In the genomic region with DNA sequence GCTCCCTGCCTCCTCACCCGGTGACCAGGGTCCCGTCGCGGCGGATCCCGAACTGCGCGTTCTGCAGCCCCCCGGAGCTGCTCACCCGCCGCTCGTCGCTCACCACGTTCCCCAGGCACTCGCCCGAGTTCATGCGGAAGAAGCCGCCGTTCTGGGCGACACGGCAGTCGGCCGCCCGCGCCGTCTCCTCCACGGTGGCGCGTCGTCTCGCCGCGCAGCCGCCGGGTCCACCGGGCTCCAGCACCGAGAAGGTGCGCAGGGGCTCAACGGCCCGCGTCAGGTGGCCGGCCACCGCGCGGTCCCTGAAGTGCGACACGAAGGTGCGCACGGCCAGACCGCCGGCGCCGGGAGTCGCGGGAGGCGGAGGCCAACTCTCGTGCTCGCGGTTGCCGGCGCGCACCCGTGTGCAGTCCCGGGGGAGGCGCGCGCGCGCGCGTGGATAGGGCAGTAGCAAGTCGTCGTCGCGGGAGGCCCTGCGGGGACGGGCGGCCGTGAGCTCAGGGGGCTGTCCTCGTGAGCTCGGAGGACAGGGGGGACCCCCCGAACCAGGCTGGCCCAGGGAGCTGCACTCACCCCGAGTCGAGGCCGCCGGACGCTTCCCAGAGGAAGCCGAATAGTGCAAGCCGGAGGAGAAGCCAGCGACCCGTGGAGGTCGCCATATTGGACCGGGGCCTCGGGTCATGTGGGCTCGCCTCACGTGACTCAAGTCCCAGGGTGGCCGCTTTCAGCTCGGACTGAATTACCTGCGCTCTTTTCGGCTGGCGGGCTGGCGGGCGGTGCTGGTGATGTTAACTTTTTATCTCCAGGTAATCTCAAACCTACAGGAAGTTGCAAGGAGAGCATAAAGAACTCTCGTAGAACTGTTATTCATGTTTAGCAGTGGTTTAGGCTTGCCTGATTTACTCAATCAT, we compare ENCODE assay signal across 8 cellular contexts. TPM values are rescaled to one million over a fixed set of nuclear protein-coding genes. Genes with fewer than 3 reads are reported as not detected.
DNase-seq lines count a peak whose midpoint lies in the region; ATAC-seq and TF ChIP-seq lines count a peak whose summit lies in the region.

A gene with protein sequence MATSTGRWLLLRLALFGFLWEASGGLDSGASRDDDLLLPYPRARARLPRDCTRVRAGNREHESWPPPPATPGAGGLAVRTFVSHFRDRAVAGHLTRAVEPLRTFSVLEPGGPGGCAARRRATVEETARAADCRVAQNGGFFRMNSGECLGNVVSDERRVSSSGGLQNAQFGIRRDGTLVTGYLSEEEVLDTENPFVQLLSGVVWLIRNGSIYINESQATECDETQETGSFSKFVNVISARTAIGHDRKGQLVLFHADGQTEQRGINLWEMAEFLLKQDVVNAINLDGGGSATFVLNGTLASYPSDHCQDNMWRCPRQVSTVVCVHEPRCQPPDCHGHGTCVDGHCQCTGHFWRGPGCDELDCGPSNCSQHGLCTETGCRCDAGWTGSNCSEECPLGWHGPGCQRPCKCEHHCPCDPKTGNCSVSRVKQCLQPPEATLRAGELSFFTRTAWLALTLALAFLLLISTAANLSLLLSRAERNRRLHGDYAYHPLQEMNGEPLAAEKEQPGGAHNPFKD (minus strand): TSS at position 680 of the 911 bp plus-strand sequence. CDS start 21 bp downstream, at position 659.

- H3K4me3 Mint-ChIP-seq in activated T-helper 1 cell treated with anti-CD3 and anti-CD28 coated beads, Interleukin-12 subunit alpha, Interleukin-12 subunit beta, Interleukin-2, Interleukin-4 antibody, amounts not matched to agents 30 ng/mL and 10 ng/mL and 1 ng/mL, durations not matched to agents 14 hours and 24 hours and 36 hours = peak within 1 kb of the TSS; percentile 85
- H3K4me3 Mint-ChIP-seq in naive B cell = peak within 1 kb of the TSS; percentile 72 to 94 (median 92)

- peak; percentile 89 for ATAC-seq in GM21529 (IDR thresholded peaks at IDR 0.05; ENCODE audit: unreplicated experiment)
- ATAC-seq in naive B cell (ENCODE audit: low read depth in 2 of 2) = peak; percentile 92

- H3K27me3 Mint-ChIP-seq in activated T-helper 1 cell treated with anti-CD3 and anti-CD28 coated beads, Interleukin-12 subunit alpha, Interleukin-12 subunit beta, Interleukin-2, Interleukin-4 antibody, amounts not matched to agents 30 ng/mL and 10 ng/mL and 1 ng/mL, durations not matched to agents 14 hours and 24 hours and 36 hours (ENCODE audit: insufficient read depth) = no peaks in the 10 kb centered on the region
- no peaks in the 10 kb centered on the region for H3K27me3 Mint-ChIP-seq in naive B cell

- TF ChIP-seq EP300 in Ishikawa (IDR thresholded peaks at IDR 0.05; ENCODE audit: borderline replicate concordance) = peak; percentile 50; the same call in 1 of the 2 replicates

- DNase-seq in DMS153 treated with DMSO at 0.1 percent for 48 hours (lab: John Stamatoyannopoulos, UW; ENCODE audit: unreplicated experiment) = peak; percentile 67
- DNase-seq in RKO (ENCODE audit: low spot score) = peak; percentile 85
- peak; percentile 78 for DNase-seq in activated T-helper 1 cell treated with anti-CD3 and anti-CD28 coated beads, Interleukin-12 subunit alpha, Interleukin-12 subunit beta, Interleukin-2, Interleukin-4 antibody, amounts not matched to agents 30 ng/mL and 10 ng/mL and 1 ng/mL, durations not matched to agents 14 hours and 24 hours and 36 hours (ENCODE audit: low spot score)
- peak; percentile 81 for DNase-seq in fibroblast of gingiva (ENCODE audit: low read depth)
- DNase-seq in naive B cell = peak; percentile 83
- DNase-seq in stimulated activated CD8-positive, alpha-beta memory T cell treated with anti-CD3 and anti-CD28 coated beads, Interleukin-7, amount 100 ng/mL, for 48 hours (ENCODE audit: extremely low read depth in 1 of 2, low read depth in 1 of 2) = peak; percentile 59 to 71

- TF ChIP-seq RAD21 in Ishikawa (IDR thresholded peaks at IDR 0.05; ENCODE audit: low read depth) = no peak

- no peaks in the 10 kb centered on the region for H3K9me3 Mint-ChIP-seq in activated T-helper 1 cell treated with anti-CD3 and anti-CD28 coated beads, Interleukin-12 subunit alpha, Interleukin-12 subunit beta, Interleukin-2, Interleukin-4 antibody, amounts not matched to agents 30 ng/mL and 10 ng/mL and 1 ng/mL, durations not matched to agents 14 hours and 24 hours and 36 hours
- H3K9me3 Mint-ChIP-seq in naive B cell = no peaks in the 10 kb centered on the region

- peaks cover 15% of the 10 kb centered on the region for H3K4me1 Mint-ChIP-seq in activated T-helper 1 cell treated with anti-CD3 and anti-CD28 coated beads, Interleukin-12 subunit alpha, Interleukin-12 subunit beta, Interleukin-2, Interleukin-4 antibody, amounts not matched to agents 30 ng/mL and 10 ng/mL and 1 ng/mL, durations not matched to agents 14 hours and 24 hours and 36 hours (ENCODE audit: low read depth)
- H3K4me1 Mint-ChIP-seq in naive B cell = peaks cover 22 to 36% (median 33%) of the 10 kb centered on the region in 3 donors

- intact Hi-C loops in activated T-helper 1 cell treated with anti-CD3 and anti-CD28 coated beads, Interleukin-12 subunit alpha, Interleukin-12 subunit beta, Interleukin-2, Interleukin-4 antibody, amounts not matched to agents 30 ng/mL and 10 ng/mL and 1 ng/mL, durations not matched to agents 14 hours and 24 hours and 36 hours (cut with micrococcal nuclease) = loop anchor here (1.0 to 5.0 kb wide), 4 partner anchors 38 to 186 kb away; partner anchors contain the start of genes ALG1, EEF2KMT, GLYR1 and SEC14L5

- H3K27ac Mint-ChIP-seq in activated T-helper 1 cell treated with anti-CD3 and anti-CD28 coated beads, Interleukin-12 subunit alpha, Interleukin-12 subunit beta, Interleukin-2, Interleukin-4 antibody, amounts not matched to agents 30 ng/mL and 10 ng/mL and 1 ng/mL, durations not matched to agents 14 hours and 24 hours and 36 hours = peak within 1 kb of the TSS; percentile 76
- H3K27ac Mint-ChIP-seq in naive B cell = peak within 1 kb of the TSS; percentile 86 to 96 (median 94)

- no peaks in the 10 kb centered on the region for H3K36me3 Mint-ChIP-seq in activated T-helper 1 cell treated with anti-CD3 and anti-CD28 coated beads, Interleukin-12 subunit alpha, Interleukin-12 subunit beta, Interleukin-2, Interleukin-4 antibody, amounts not matched to agents 30 ng/mL and 10 ng/mL and 1 ng/mL, durations not matched to agents 14 hours and 24 hours and 36 hours (ENCODE audit: low read depth)
- peaks cover 0 to 7% of the 10 kb centered on the region in 2 donors for H3K36me3 Mint-ChIP-seq in naive B cell

TF ChIP-seq in Ishikawa, 13 proteins besides CTCF, POLR2A, EP300 and RAD21:
- TF ChIP-seq CREB1 (IDR thresholded peaks at IDR 0.05; ENCODE audit: low read depth) = no peak
- peak; percentile 30; the same call in 1 of the 2 replicates for TF ChIP-seq NFIC (IDR thresholded peaks at IDR 0.05)
- TF ChIP-seq, protein P1, sequence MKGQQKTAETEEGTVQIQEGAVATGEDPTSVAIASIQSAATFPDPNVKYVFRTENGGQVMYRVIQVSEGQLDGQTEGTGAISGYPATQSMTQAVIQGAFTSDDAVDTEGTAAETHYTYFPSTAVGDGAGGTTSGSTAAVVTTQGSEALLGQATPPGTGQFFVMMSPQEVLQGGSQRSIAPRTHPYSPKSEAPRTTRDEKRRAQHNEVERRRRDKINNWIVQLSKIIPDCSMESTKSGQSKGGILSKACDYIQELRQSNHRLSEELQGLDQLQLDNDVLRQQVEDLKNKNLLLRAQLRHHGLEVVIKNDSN (IDR thresholded peaks at IDR 0.05) = peak; percentile 100
- TF ChIP-seq, protein P2, sequence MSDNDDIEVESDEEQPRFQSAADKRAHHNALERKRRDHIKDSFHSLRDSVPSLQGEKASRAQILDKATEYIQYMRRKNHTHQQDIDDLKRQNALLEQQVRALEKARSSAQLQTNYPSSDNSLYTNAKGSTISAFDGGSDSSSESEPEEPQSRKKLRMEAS (IDR thresholded peaks at IDR 0.05) = peak; percentile 78
- no peak for TF ChIP-seq TEAD4 (IDR thresholded peaks at IDR 0.05)
- TF ChIP-seq FOXM1 (IDR thresholded peaks at IDR 0.05; ENCODE audit: borderline replicate concordance, low read depth) = peak; percentile 22; the same call in 1 of the 2 replicates
- peak; percentile 99 for TF ChIP-seq YY1 (IDR thresholded peaks at IDR 0.05; ENCODE audit: low read depth)
- TF ChIP-seq TCF12 (IDR thresholded peaks at IDR 0.05; ENCODE audit: low read depth) = peak; percentile 73
- TF ChIP-seq, protein P3, sequence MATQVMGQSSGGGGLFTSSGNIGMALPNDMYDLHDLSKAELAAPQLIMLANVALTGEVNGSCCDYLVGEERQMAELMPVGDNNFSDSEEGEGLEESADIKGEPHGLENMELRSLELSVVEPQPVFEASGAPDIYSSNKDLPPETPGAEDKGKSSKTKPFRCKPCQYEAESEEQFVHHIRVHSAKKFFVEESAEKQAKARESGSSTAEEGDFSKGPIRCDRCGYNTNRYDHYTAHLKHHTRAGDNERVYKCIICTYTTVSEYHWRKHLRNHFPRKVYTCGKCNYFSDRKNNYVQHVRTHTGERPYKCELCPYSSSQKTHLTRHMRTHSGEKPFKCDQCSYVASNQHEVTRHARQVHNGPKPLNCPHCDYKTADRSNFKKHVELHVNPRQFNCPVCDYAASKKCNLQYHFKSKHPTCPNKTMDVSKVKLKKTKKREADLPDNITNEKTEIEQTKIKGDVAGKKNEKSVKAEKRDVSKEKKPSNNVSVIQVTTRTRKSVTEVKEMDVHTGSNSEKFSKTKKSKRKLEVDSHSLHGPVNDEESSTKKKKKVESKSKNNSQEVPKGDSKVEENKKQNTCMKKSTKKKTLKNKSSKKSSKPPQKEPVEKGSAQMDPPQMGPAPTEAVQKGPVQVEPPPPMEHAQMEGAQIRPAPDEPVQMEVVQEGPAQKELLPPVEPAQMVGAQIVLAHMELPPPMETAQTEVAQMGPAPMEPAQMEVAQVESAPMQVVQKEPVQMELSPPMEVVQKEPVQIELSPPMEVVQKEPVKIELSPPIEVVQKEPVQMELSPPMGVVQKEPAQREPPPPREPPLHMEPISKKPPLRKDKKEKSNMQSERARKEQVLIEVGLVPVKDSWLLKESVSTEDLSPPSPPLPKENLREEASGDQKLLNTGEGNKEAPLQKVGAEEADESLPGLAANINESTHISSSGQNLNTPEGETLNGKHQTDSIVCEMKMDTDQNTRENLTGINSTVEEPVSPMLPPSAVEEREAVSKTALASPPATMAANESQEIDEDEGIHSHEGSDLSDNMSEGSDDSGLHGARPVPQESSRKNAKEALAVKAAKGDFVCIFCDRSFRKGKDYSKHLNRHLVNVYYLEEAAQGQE (IDR thresholded peaks at IDR 0.05; ENCODE audit: low read depth) = no peak
- no peak; the same call in 1 of the 2 replicates for TF ChIP-seq CEBPB (IDR thresholded peaks at IDR 0.05)
- TF ChIP-seq EGR1 (IDR thresholded peaks at IDR 0.05) = 0 out of 2 replicates have a peak, but pooled peaks have one; percentile 26
- TF ChIP-seq TAF1 (IDR thresholded peaks at IDR 0.05; ENCODE audit: low read depth) = peak; percentile 91
- TF ChIP-seq ZBTB7A (IDR thresholded peaks at IDR 0.05; ENCODE audit: low read depth) = no peak

RNA-seq across cellular contexts. Expression of the gene that starts here (rescaled TPM):
- 11.6 and 12.5 TPM in 2 replicates for total RNA-seq in activated T-helper 1 cell treated with anti-CD3 and anti-CD28 coated beads, Interleukin-12 subunit alpha, Interleukin-12 subunit beta, Interleukin-2, Interleukin-4 antibody, amounts not matched to agents 30 ng/mL and 10 ng/mL and 1 ng/mL, durations not matched to agents 14 hours and 24 hours and 36 hours
- 10 to 100 TPM; 26.3 to 44.6 (median 33.1) TPM for polyA plus RNA-seq in naive B cell (ENCODE audit: low read depth in 6 of 6)

Comparison
In these comparisons a context has a peak if more than half of its experiments do, and no peak if none do; other contexts are left out.
1. Peak in every context shown above with its lines: DNase-seq and ATAC-seq.